17 cellular contexts compared by ENCODE assay signal in the genomic region with DNA sequence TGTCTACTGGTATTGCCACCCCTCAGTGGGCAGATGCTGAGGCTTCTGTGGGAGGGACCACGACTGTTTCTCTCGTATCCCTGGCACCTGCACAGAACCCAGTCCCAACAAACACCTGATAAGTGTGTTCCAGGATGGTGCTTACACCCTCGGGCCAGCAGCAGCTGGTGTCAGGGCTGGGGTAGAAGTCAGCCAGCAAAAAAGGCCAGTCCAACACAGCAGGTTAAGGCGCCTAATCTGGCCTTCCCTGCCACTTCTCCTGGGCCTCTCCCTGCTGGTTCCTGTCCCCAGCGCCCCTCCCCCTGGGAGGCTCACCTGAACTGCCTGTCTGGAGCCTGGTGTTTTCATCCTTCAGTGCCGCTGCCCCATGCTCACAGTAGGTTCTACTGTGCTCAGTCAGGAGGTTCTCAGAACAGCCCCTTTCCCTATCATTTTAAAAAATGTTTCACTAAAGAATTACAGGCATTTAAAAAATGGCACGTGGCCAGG. TPM values are rescaled to one million over a fixed set of nuclear protein-coding genes. Genes with fewer than 3 reads are reported as not detected.
DNase-seq lines count a peak whose midpoint lies in the region; ATAC-seq and TF ChIP-seq lines count a peak whose summit lies in the region.
"Had no signal": no experiment of that assay in that cellular context is flagged by ENCODE, and none has a peak within 500 bp of the region (broad histone marks: within the 10 kb centered on the region; RNA-seq: fewer than 3 reads in every experiment).

No MANE protein-coding gene starts in this region.

- no peak overlapping the region for H3K23ac ChIP-seq in mesenchymal stem cell (ENCODE audit: low read length in 2 of 2)

- H3K4me1 ChIP-seq in mesenchymal stem cell (ENCODE audit: control insufficient read depth, insufficient read depth, low read depth, low read length) (peaks cover 29% of the 10 kb centered on the region), spleen (peaks cover 0 to 27% (median 3%) of the 10 kb centered on the region in 6 donors)
- H3K4me1 ChIP-seq: BE2C had no signal

- intact Hi-C loops in Right ventricle myocardium superior (cut with DNase I) = no loop called here
- intact Hi-C loops in spleen (cut with DNase I; ENCODE audit: low total_unique reads) = no loop called here

- H2BK120ac ChIP-seq in mesenchymal stem cell (ENCODE audit: low read depth, low read length) = no peak overlapping the region

- H3K27ac ChIP-seq in mesenchymal stem cell (ENCODE audit: low read length, poor library complexity, severe bottlenecking) = no peak overlapping the region
- no peak overlapping the region for H3K27ac ChIP-seq in spleen
- H3K27ac ChIP-seq: KMS-11 had no signal

- H3K27me3 ChIP-seq in mesenchymal stem cell (ENCODE audit: control insufficient read depth in 1 of 2, insufficient read depth in 1 of 2, low read length in 2 of 2) (peaks cover 0 to 3% of the 10 kb centered on the region in 2 experiments), spleen (replicated peaks in 1 of 7) (no peaks in the 10 kb centered on the region)
- H3K27me3 ChIP-seq: BE2C had no signal

- no peak overlapping the region for H2BK12ac ChIP-seq in mesenchymal stem cell (ENCODE audit: low read length in 2 of 2)

- no peaks in the 10 kb centered on the region for H3K79me1 ChIP-seq in mesenchymal stem cell (replicated peaks; ENCODE audit: low read length, poor library complexity, severe bottlenecking)

- H4K91ac ChIP-seq in mesenchymal stem cell (ENCODE audit: low read length) = no peak overlapping the region

- H3K4me2 ChIP-seq in mesenchymal stem cell (ENCODE audit: low read length, poor library complexity, severe bottlenecking) = no peak overlapping the region
- H3K4me2 ChIP-seq: KMS-11 had no signal

- no peak overlapping the region for H4K8ac ChIP-seq in mesenchymal stem cell (ENCODE audit: low read length)

- no peak overlapping the region for H3K4me3 Mint-ChIP-seq in activated naive CD8-positive, alpha-beta T cell treated with anti-CD3 and anti-CD28 coated beads, Interleukin-2, amount 50 U/mL, for 24 hours
- H3K4me3 Mint-ChIP-seq: CD8-positive, alpha-beta memory T cell had no signal

- no peak overlapping the region for H3K14ac ChIP-seq in mesenchymal stem cell (ENCODE audit: low read length in 2 of 2)

- H2AK5ac ChIP-seq in mesenchymal stem cell (ENCODE audit: low read length, severe bottlenecking) = peak overlapping the region; percentile 63

- H3K4me1 Mint-ChIP-seq in activated naive CD8-positive, alpha-beta T cell treated with anti-CD3 and anti-CD28 coated beads, Interleukin-2, amount 50 U/mL, for 24 hours = no peaks in the 10 kb centered on the region
- H3K4me1 Mint-ChIP-seq: CD8-positive, alpha-beta memory T cell had no signal

- DNase-seq in NCI-H69 (lab: John Stamatoyannopoulos, UW) (peak; percentile 69), Right ventricle myocardium superior (no peak), mesenchymal stem cell (no peak), spleen (peak; percentile 64), activated gamma-delta T cell treated with Interleukin-2 at 50 U/mL for 16 hours (no peak)
- no peak for DNase-seq in activated naive CD8-positive, alpha-beta T cell treated with anti-CD3 and anti-CD28 coated beads, Interleukin-2, amount 50 U/mL, for 24 hours
- DNase-seq: BE2C; CD8-positive, alpha-beta memory T cell; DMS79 treated with DMSO at 0.1 percent for 48 hours; NCI-H1092; NCI-H1694 treated with DMSO at 0.1 percent for 48 hours; NCI-H774; PC-3; SW 1271 had no signal

- no peak overlapping the region for H3K4ac ChIP-seq in mesenchymal stem cell (ENCODE audit: low read depth in 1 of 2, low read length in 2 of 2)

- H2BK5ac ChIP-seq in mesenchymal stem cell (ENCODE audit: low read depth, low read length, poor library complexity, severe bottlenecking) = no peak overlapping the region

- H3K4me3 ChIP-seq in mesenchymal stem cell (ENCODE audit: insufficient read depth in 1 of 2, low read depth in 1 of 2, low read length in 2 of 2) = no peak overlapping the region
- no peak overlapping the region for H3K4me3 ChIP-seq in spleen

- H2AFZ ChIP-seq in mesenchymal stem cell (ENCODE audit: low read depth, low read length) = no peak overlapping the region

- H3K9me3 ChIP-seq in mesenchymal stem cell (ENCODE audit: control insufficient read depth, low read length) (no peaks in the 10 kb centered on the region), spleen (no peaks in the 10 kb centered on the region)
- H3K9me3 ChIP-seq: BE2C had no signal

- TF ChIP-seq POLR2A in spleen (IDR thresholded peaks at IDR 0.05) = no peak

- H3K27me3 Mint-ChIP-seq in activated naive CD8-positive, alpha-beta T cell treated with anti-CD3 and anti-CD28 coated beads, Interleukin-2, amount 50 U/mL, for 24 hours = no peaks in the 10 kb centered on the region
- H3K27me3 Mint-ChIP-seq: CD8-positive, alpha-beta memory T cell had no signal

- TF ChIP-seq CTCF in spleen (IDR thresholded peaks at IDR 0.05 in 8 of 11, conservative IDR thresholded peaks at IDR 0.05 in 3 of 11) = no peak

- no peak overlapping the region for H3K18ac ChIP-seq in mesenchymal stem cell (ENCODE audit: low read depth in 1 of 2, low read length in 2 of 2)

- no peaks in the 10 kb centered on the region for H3K36me3 ChIP-seq in mesenchymal stem cell (ENCODE audit: control insufficient read depth in 1 of 2, insufficient read depth in 2 of 2, low read depth in 1 of 2, low read length in 2 of 2)
- no peaks in the 10 kb centered on the region for H3K36me3 ChIP-seq in spleen
- H3K36me3 ChIP-seq: BE2C had no signal

- WGBS in mesenchymal stem cell = 90% methylated on average over 7 of the region's 7 CpGs
- 70 to 93% (median 75%) methylated on average over 3 to 7 of the region's 7 CpGs for WGBS in spleen, 5 donors

- H2BK15ac ChIP-seq in mesenchymal stem cell (ENCODE audit: low read depth, poor library complexity, severe bottlenecking) = no peak overlapping the region

- H3K9ac ChIP-seq in mesenchymal stem cell (ENCODE audit: low read length) = no peak overlapping the region
- H3K9ac ChIP-seq: KMS-11 had no signal

- ATAC-seq in Right ventricle myocardium superior (ENCODE audit: poor library complexity) (peak; percentile 37), HG02623 (IDR thresholded peaks at IDR 0.05; ENCODE audit: unreplicated experiment) (no peak), GM18870 (IDR thresholded peaks at IDR 0.05; ENCODE audit: unreplicated experiment) (no peak)
- ATAC-seq in activated naive CD8-positive, alpha-beta T cell treated with anti-CD3 and anti-CD28 coated beads, Interleukin-2, amount 50 U/mL, for 24 hours = no peak
- ATAC-seq: PC-3 had no signal

- H3K27ac Mint-ChIP-seq in activated naive CD8-positive, alpha-beta T cell treated with anti-CD3 and anti-CD28 coated beads, Interleukin-2, amount 50 U/mL, for 24 hours = no peak overlapping the region
- H3K27ac Mint-ChIP-seq: CD8-positive, alpha-beta memory T cell had no signal

- H3K9me3 Mint-ChIP-seq in activated naive CD8-positive, alpha-beta T cell treated with anti-CD3 and anti-CD28 coated beads, Interleukin-2, amount 50 U/mL, for 24 hours = no peaks in the 10 kb centered on the region
- H3K9me3 Mint-ChIP-seq: CD8-positive, alpha-beta memory T cell had no signal

- no peaks in the 10 kb centered on the region for H3K36me3 Mint-ChIP-seq in activated naive CD8-positive, alpha-beta T cell treated with anti-CD3 and anti-CD28 coated beads, Interleukin-2, amount 50 U/mL, for 24 hours (ENCODE audit: low read depth)

RNA-seq across cellular contexts. Expression of a gene that starts 20.0 kb away (rescaled TPM):
- total RNA-seq in Right ventricle myocardium superior = 57.1 TPM
- 1.1 TPM for polyA plus RNA-seq in mesenchymal stem cell (2013, experiment 1 of 2)
- polyA plus RNA-seq in mesenchymal stem cell (2013, experiment 2 of 2) = 1.1 TPM
- 10 to 100 TPM; 12.8 to 27.5 (median 18.7) TPM for total RNA-seq in spleen
- 1 to 10 TPM; 1.9 to 5.0 (median 2.9) TPM for polyA plus RNA-seq in spleen

Comparison
In these comparisons a context has a peak if more than half of its experiments do, and no peak if none do; other contexts are left out.
1. DNase-seq: peak in NCI-H69 (single experiment) and spleen (single experiment); none in Right ventricle myocardium superior (single experiment), mesenchymal stem cell (single experiment), activated gamma-delta T cell treated with Interleukin-2 at 50 U/mL for 16 hours (single experiment) and activated naive CD8-positive, alpha-beta T cell treated with anti-CD3 and anti-CD28 coated beads, Interleukin-2, amount 50 U/mL, for 24 hours (single experiment).